16 cellular contexts compared by ENCODE assay signal in the genomic region with DNA sequence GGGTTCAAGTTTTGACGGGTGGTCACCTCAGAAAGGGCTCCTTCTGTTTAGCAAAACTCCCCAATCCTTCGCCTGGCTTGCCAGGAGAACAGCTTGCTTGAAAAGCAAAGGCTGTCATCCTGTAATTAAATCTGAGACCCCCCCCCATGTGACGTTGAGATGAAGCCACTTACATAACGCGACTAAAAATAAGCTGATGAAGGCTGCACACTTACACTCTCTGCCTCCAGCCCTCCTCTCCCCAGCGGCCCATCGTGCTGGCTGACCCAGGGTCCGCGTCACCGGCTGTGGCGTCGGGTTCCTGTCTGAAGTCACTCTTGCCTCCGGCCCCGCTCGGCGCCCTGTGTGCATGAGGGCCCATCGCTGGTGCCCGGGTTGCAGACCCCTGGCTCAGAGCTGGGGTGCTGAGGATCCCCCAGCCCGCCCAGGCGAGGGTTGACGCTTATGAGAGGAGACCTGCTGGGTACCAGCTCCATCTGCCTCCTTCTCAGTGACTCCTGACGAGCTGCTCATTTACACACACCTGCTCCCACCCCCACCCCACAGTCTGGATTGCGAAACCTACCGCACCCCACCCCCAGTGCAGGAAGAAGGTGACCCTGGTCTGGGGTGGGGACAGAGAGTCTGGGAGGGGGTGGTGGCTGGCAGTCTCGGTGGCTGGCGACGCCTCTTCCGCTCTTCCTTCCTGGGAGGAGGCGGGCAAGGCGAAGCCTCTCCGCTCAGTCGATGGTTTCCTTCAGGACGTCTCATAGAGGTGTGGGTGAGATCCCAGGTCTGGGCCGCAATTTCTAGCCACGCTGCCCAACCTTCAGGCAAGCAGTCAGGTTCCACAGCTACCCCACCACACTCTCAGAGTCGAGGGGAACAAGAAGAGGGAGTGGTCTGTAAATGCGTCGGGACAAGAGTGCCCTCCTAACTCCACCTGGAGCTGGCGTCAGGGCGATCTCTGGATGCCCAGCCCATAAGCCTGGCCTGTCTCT. TPM values are rescaled to one million over a fixed set of nuclear protein-coding genes. Genes with fewer than 3 reads are reported as not detected.
DNase-seq lines count a peak whose midpoint lies in the region; FAIRE-seq and TF ChIP-seq lines count a peak whose summit lies in the region.
"Had no signal": no experiment of that assay in that cellular context is flagged by ENCODE, and none has a peak within 500 bp of the region (broad histone marks: within the 10 kb centered on the region; RNA-seq: fewer than 3 reads in every experiment).

No MANE protein-coding gene starts in this region.

- no peaks in the 10 kb centered on the region for H3K36me3 ChIP-seq in H7 (replicated peaks; ENCODE audit: control insufficient read depth, insufficient read depth, low read length)
- H3K36me3 ChIP-seq: BE2C had no signal

- no peak for FAIRE-seq in urothelium cell line (lab: Jason Lieb, UNC)

- DNase-seq in H7 (peak; percentile 36), UCSD-AML1 (lab: John Stamatoyannopoulos, UW; ENCODE audit: unreplicated experiment) (peak; percentile 60), islet precursor cell (peak; percentile 57), progenitor cell of endocrine pancreas (ENCODE audit: low spot score, unreplicated experiment) (no peak), NCI-H510A treated with DMSO at 0.1 percent for 48 hours (lab: John Stamatoyannopoulos, UW) (no peak), DMS53 (lab: John Stamatoyannopoulos, UW) (no peak), urothelium cell line (ENCODE audit: low spot score) (no peak), mesothelial cell of epicardium (ENCODE audit: low spot score in 2 of 2, unreplicated experiment in 2 of 2) (no peak)
- DNase-seq: activated B cell treated with CpG ODN at 0.5 μM for 24 hours; effector CD8-positive, alpha-beta T cell; NCI-H1048; NCI-H345; stimulated activated naive CD8-positive, alpha-beta T cell treated with anti-CD3 and anti-CD28 coated beads, Interleukin-15, amount 100 ng/mL, for 72 hours; T-cell had no signal

- H3K4me3 ChIP-seq in H7 (ENCODE audit: insufficient read depth, low read depth, low read length): no peak overlapping the region

- H3K27ac Mint-ChIP-seq in progenitor cell of endocrine pancreas (peak overlapping the region; percentile 59), mesothelial cell of epicardium (no peak overlapping the region)
- H3K27ac Mint-ChIP-seq: activated B cell treated with CpG ODN at 0.5 μM for 24 hours; memory B cell; stimulated activated naive CD8-positive, alpha-beta T cell treated with anti-CD3 and anti-CD28 coated beads, Interleukin-15, amount 100 ng/mL, for 72 hours; T-cell had no signal

- H3K9me3 Mint-ChIP-seq in progenitor cell of endocrine pancreas (ENCODE audit: low read depth) (no peaks in the 10 kb centered on the region), mesothelial cell of epicardium (no peaks in the 10 kb centered on the region)
- H3K9me3 Mint-ChIP-seq: activated B cell treated with CpG ODN at 0.5 μM for 24 hours had no signal

- H3K36me3 Mint-ChIP-seq in progenitor cell of endocrine pancreas (ENCODE audit: insufficient read depth) (no peaks in the 10 kb centered on the region), mesothelial cell of epicardium (no peaks in the 10 kb centered on the region)
- H3K36me3 Mint-ChIP-seq: T-cell had no signal

- H3K27me3 Mint-ChIP-seq in progenitor cell of endocrine pancreas (peaks cover 8% of the 10 kb centered on the region), mesothelial cell of epicardium (ENCODE audit: low read depth) (no peaks in the 10 kb centered on the region)

- H3K4me1 Mint-ChIP-seq in progenitor cell of endocrine pancreas (ENCODE audit: low read depth): peaks cover 32% of the 10 kb centered on the region
- H3K4me1 Mint-ChIP-seq in mesothelial cell of epicardium: peaks cover 50% of the 10 kb centered on the region

- no peak for TF ChIP-seq CTCF in progenitor cell of endocrine pancreas (IDR thresholded peaks at IDR 0.05; ENCODE audit: unreplicated experiment)
- no peak for TF ChIP-seq CTCF in mesothelial cell of epicardium (IDR thresholded peaks at IDR 0.05; ENCODE audit: unreplicated experiment)

- H3K4me3 Mint-ChIP-seq in progenitor cell of endocrine pancreas (ENCODE audit: low read depth) (no peak overlapping the region), mesothelial cell of epicardium (no peak overlapping the region)
- H3K4me3 Mint-ChIP-seq: activated B cell treated with CpG ODN at 0.5 μM for 24 hours; memory B cell; stimulated activated naive CD8-positive, alpha-beta T cell treated with anti-CD3 and anti-CD28 coated beads, Interleukin-15, amount 100 ng/mL, for 72 hours had no signal

- H3K27me3 ChIP-seq in H7 (ENCODE audit: control insufficient read depth, insufficient read depth, low read length): peaks cover 12% of the 10 kb centered on the region
- H3K27me3 ChIP-seq: BE2C had no signal

RNA-seq across cellular contexts. Expression of gene BAIAP2, which starts 3.1 kb away (rescaled TPM):
- 14.9 and 19.5 TPM in 2 replicates for total RNA-seq in H7 (2014; rRNA removed; shearing (Covaris generic))
- total RNA-seq in progenitor cell of endocrine pancreas: 37.6 and 40.4 TPM in 2 replicates
- 46.5 to 48.9 TPM (median 47.6 TPM) in 3 replicates for total RNA-seq in mesothelial cell of epicardium

RNA-seq across cellular contexts. Expression of gene CHMP6, which starts 40.2 kb away (rescaled TPM):
- 13.0 and 15.0 TPM in 2 replicates for total RNA-seq in H7 (2014; rRNA removed; shearing (Covaris generic))
- 26.1 and 27.8 TPM in 2 replicates for total RNA-seq in progenitor cell of endocrine pancreas
- total RNA-seq in mesothelial cell of epicardium: 23.1 to 26.9 TPM (median 26.5 TPM) in 3 replicates

Comparison
In these comparisons a context has a peak if more than half of its experiments do, and no peak if none do; other contexts are left out.
1. DNase-seq: peak in H7 (single experiment), UCSD-AML1 (single experiment) and islet precursor cell (single experiment); none in progenitor cell of endocrine pancreas (single experiment), NCI-H510A treated with DMSO at 0.1 percent for 48 hours (single experiment), DMS53 (single experiment), urothelium cell line (single experiment) and mesothelial cell of epicardium (0 of 2).